13 cellular contexts compared by ENCODE assay signal in genomic region chr11:36012410-36012809, GRCh38.
DNase-seq lines count a peak whose midpoint lies in the region; ATAC-seq and TF ChIP-seq lines count a peak whose summit lies in the region.
"Had no signal": no experiment of that assay in that cellular context is flagged by ENCODE, and none has a peak within 500 bp of the region (broad histone marks: within the 10 kb centered on the region; RNA-seq: fewer than 3 reads in every experiment).

No MANE protein-coding gene starts in this region.

- H3K4me3 ChIP-seq in right atrium auricular region (no peak overlapping the region), brain microvascular endothelial cell (ENCODE audit: low read depth, low read length) (no peak overlapping the region), heart right ventricle (no peak overlapping the region)
- no peak overlapping the region for H3K4me3 ChIP-seq in CD4-positive, alpha-beta memory T cell (ENCODE audit: low read length in 2 of 2)
- H3K4me3 ChIP-seq: transverse colon had no signal

- peaks cover 0 to 33% of the 10 kb centered on the region in 2 donors for H3K4me1 ChIP-seq in right atrium auricular region
- peaks cover 0 to 63% (median 20%) of the 10 kb centered on the region in 9 donors for H3K4me1 ChIP-seq in heart right ventricle
- H3K4me1 ChIP-seq in CD4-positive, alpha-beta memory T cell (ENCODE audit: insufficient read depth, low read length): no peaks in the 10 kb centered on the region

- DNase-seq in Right ventricle myocardium inferior (ENCODE audit: missing footprints): no peak
- no peak for DNase-seq in right atrium auricular region (ENCODE audit: low spot score)
- peak; percentile 61 for DNase-seq in brain microvascular endothelial cell
- DNase-seq in heart right ventricle: no peak
- DNase-seq in stromal cell of bone marrow (ENCODE audit: low read depth): peak; percentile 32
- no peak for DNase-seq in activated CD4-positive, alpha-beta T cell treated with anti-CD3 and anti-CD28 coated beads, Interleukin-2, amount 10 ng/mL, durations not matched to agents 7 days and 5 days
- no peak for DNase-seq in activated T-helper 1 cell treated with anti-CD3 and anti-CD28 coated beads, Interleukin-12 subunit alpha, Interleukin-12 subunit beta, Interleukin-2, Interleukin-4 antibody, amounts not matched to agents 30 ng/mL and 10 ng/mL and 1 ng/mL, durations not matched to agents 14 hours and 24 hours and 36 hours (ENCODE audit: low spot score)
- no peak for DNase-seq in CD4-positive, alpha-beta memory T cell
- DNase-seq: activated CD4-positive, alpha-beta T cell treated with anti-CD3 and anti-CD28 coated beads for 36 hours; activated T-cell treated with anti-CD3 and anti-CD28 coated beads, Interleukin-2, amount 50 U/mL, for 4 hours; posterior cingulate gyrus; T-helper 1 cell; transverse colon had no signal

- H3K9me3 ChIP-seq in right atrium auricular region: no peaks in the 10 kb centered on the region
- H3K9me3 ChIP-seq in heart right ventricle: no peaks in the 10 kb centered on the region
- H3K9me3 ChIP-seq in CD4-positive, alpha-beta memory T cell (ENCODE audit: control insufficient read depth in 1 of 2, low read length in 2 of 2): no peaks in the 10 kb centered on the region
- H3K9me3 ChIP-seq: transverse colon had no signal

- no peaks in the 10 kb centered on the region for H3K9me3 Mint-ChIP-seq in activated CD4-positive, alpha-beta T cell treated with anti-CD3 and anti-CD28 coated beads, Interleukin-2, amount 10 ng/mL, durations not matched to agents 7 days and 5 days
- no peaks in the 10 kb centered on the region for H3K9me3 Mint-ChIP-seq in activated T-helper 1 cell treated with anti-CD3 and anti-CD28 coated beads, Interleukin-12 subunit alpha, Interleukin-12 subunit beta, Interleukin-2, Interleukin-4 antibody, amounts not matched to agents 30 ng/mL and 10 ng/mL and 1 ng/mL, durations not matched to agents 14 hours and 24 hours and 36 hours
- peaks cover 0 to 2% (median 0%) of the 10 kb centered on the region in 8 donors for H3K9me3 Mint-ChIP-seq in CD4-positive, alpha-beta memory T cell
- H3K9me3 Mint-ChIP-seq: activated T-cell treated with anti-CD3 and anti-CD28 coated beads, Interleukin-2, amount 50 U/mL, for 4 hours had no signal

- CTCF ChIA-PET in activated CD4-positive, alpha-beta T cell treated with anti-CD3 and anti-CD28 coated beads, Interleukin-2, amount 10 ng/mL, durations not matched to agents 7 days and 5 days (lab: Charles Lee): no interaction called here
- CTCF ChIA-PET in CD4-positive, alpha-beta memory T cell (lab: Charles Lee; ENCODE audit: partially characterized antibody): no interaction called here

- peaks cover 11% of the 10 kb centered on the region for H3K27me3 Mint-ChIP-seq in activated CD4-positive, alpha-beta T cell treated with anti-CD3 and anti-CD28 coated beads, Interleukin-2, amount 10 ng/mL, durations not matched to agents 7 days and 5 days
- H3K27me3 Mint-ChIP-seq in activated T-helper 1 cell treated with anti-CD3 and anti-CD28 coated beads, Interleukin-12 subunit alpha, Interleukin-12 subunit beta, Interleukin-2, Interleukin-4 antibody, amounts not matched to agents 30 ng/mL and 10 ng/mL and 1 ng/mL, durations not matched to agents 14 hours and 24 hours and 36 hours (ENCODE audit: insufficient read depth): peaks cover 4% of the 10 kb centered on the region
- peaks cover 4 to 6% of the 10 kb centered on the region in 2 donors for H3K27me3 Mint-ChIP-seq in CD4-positive, alpha-beta memory T cell

- no peak overlapping the region for H3K27ac Mint-ChIP-seq in activated CD4-positive, alpha-beta T cell treated with anti-CD3 and anti-CD28 coated beads, Interleukin-2, amount 10 ng/mL, durations not matched to agents 7 days and 5 days
- no peak overlapping the region for H3K27ac Mint-ChIP-seq in activated T-helper 1 cell treated with anti-CD3 and anti-CD28 coated beads, Interleukin-12 subunit alpha, Interleukin-12 subunit beta, Interleukin-2, Interleukin-4 antibody, amounts not matched to agents 30 ng/mL and 10 ng/mL and 1 ng/mL, durations not matched to agents 14 hours and 24 hours and 36 hours
- H3K27ac Mint-ChIP-seq in CD4-positive, alpha-beta memory T cell: no peak overlapping the region
- H3K27ac Mint-ChIP-seq: activated CD4-positive, alpha-beta T cell treated with anti-CD3 and anti-CD28 coated beads for 36 hours had no signal

- intact Hi-C loops in Right ventricle myocardium inferior (cut with DNase I) (no loop called here), heart right ventricle (cut with DNase I) (no loop called here)
- intact Hi-C loops in activated T-helper 1 cell treated with anti-CD3 and anti-CD28 coated beads, Interleukin-12 subunit alpha, Interleukin-12 subunit beta, Interleukin-2, Interleukin-4 antibody, amounts not matched to agents 30 ng/mL and 10 ng/mL and 1 ng/mL, durations not matched to agents 14 hours and 24 hours and 36 hours (cut with micrococcal nuclease): no loop called here
- intact Hi-C loops in CD4-positive, alpha-beta memory T cell (cut with micrococcal nuclease): no loop called here

- H3K36me3 ChIP-seq in right atrium auricular region (no peaks in the 10 kb centered on the region), brain microvascular endothelial cell (replicated peaks) (no peaks in the 10 kb centered on the region), heart right ventricle (no peaks in the 10 kb centered on the region)
- no peaks in the 10 kb centered on the region for H3K36me3 ChIP-seq in CD4-positive, alpha-beta memory T cell (ENCODE audit: insufficient read depth, low read length)
- H3K36me3 ChIP-seq: transverse colon had no signal

- no peaks in the 10 kb centered on the region for H3K4me1 Mint-ChIP-seq in activated CD4-positive, alpha-beta T cell treated with anti-CD3 and anti-CD28 coated beads, Interleukin-2, amount 10 ng/mL, durations not matched to agents 7 days and 5 days
- no peaks in the 10 kb centered on the region for H3K4me1 Mint-ChIP-seq in activated T-helper 1 cell treated with anti-CD3 and anti-CD28 coated beads, Interleukin-12 subunit alpha, Interleukin-12 subunit beta, Interleukin-2, Interleukin-4 antibody, amounts not matched to agents 30 ng/mL and 10 ng/mL and 1 ng/mL, durations not matched to agents 14 hours and 24 hours and 36 hours (ENCODE audit: low read depth)
- no peaks in the 10 kb centered on the region for H3K4me1 Mint-ChIP-seq in CD4-positive, alpha-beta memory T cell
- H3K4me1 Mint-ChIP-seq: activated CD4-positive, alpha-beta T cell treated with anti-CD3 and anti-CD28 coated beads for 36 hours had no signal

- H3K27me3 ChIP-seq in right atrium auricular region (no peaks in the 10 kb centered on the region), brain microvascular endothelial cell (replicated peaks) (no peaks in the 10 kb centered on the region), heart right ventricle (peaks cover 0 to 6% (median 0%) of the 10 kb centered on the region in 7 donors)
- H3K27me3 ChIP-seq in CD4-positive, alpha-beta memory T cell (ENCODE audit: insufficient read depth, low read length): no peaks in the 10 kb centered on the region
- H3K27me3 ChIP-seq: transverse colon had no signal

- in situ Hi-C loops in brain microvascular endothelial cell (cut with HindIII; ENCODE audit: low pct_ligation_motif_present, low sequenced_read_pairs): no loop called here

- peak; percentile 63 for ATAC-seq in Right ventricle myocardium inferior
- ATAC-seq in heart right ventricle: peak in 3 of 8 donors; percentile 34 to 76 (median 45)
- ATAC-seq: activated CD4-positive, alpha-beta T cell treated with anti-CD3 and anti-CD28 coated beads for 36 hours; activated T-cell treated with anti-CD3 and anti-CD28 coated beads, Interleukin-2, amount 50 U/mL, for 4 hours had no signal

- H3K4me3 Mint-ChIP-seq in activated CD4-positive, alpha-beta T cell treated with anti-CD3 and anti-CD28 coated beads, Interleukin-2, amount 10 ng/mL, durations not matched to agents 7 days and 5 days: no peak overlapping the region
- H3K4me3 Mint-ChIP-seq in activated T-helper 1 cell treated with anti-CD3 and anti-CD28 coated beads, Interleukin-12 subunit alpha, Interleukin-12 subunit beta, Interleukin-2, Interleukin-4 antibody, amounts not matched to agents 30 ng/mL and 10 ng/mL and 1 ng/mL, durations not matched to agents 14 hours and 24 hours and 36 hours: no peak overlapping the region
- H3K4me3 Mint-ChIP-seq in CD4-positive, alpha-beta memory T cell: no peak overlapping the region
- H3K4me3 Mint-ChIP-seq: activated CD4-positive, alpha-beta T cell treated with anti-CD3 and anti-CD28 coated beads for 36 hours; activated T-cell treated with anti-CD3 and anti-CD28 coated beads, Interleukin-2, amount 50 U/mL, for 4 hours had no signal

- TF ChIP-seq CTCF in right atrium auricular region (IDR thresholded peaks at IDR 0.05) (no peak), brain microvascular endothelial cell (IDR thresholded peaks at IDR 0.05; ENCODE audit: low read depth, low read length, missing control alignments) (no peak), heart right ventricle (IDR thresholded peaks at IDR 0.05) (no peak)

- POLR2A ChIA-PET in activated CD4-positive, alpha-beta T cell treated with anti-CD3 and anti-CD28 coated beads, Interleukin-2, amount 10 ng/mL, durations not matched to agents 7 days and 5 days (lab: Charles Lee): no interaction called here
- POLR2A ChIA-PET in CD4-positive, alpha-beta memory T cell (lab: Charles Lee; ENCODE audit: partially characterized antibody): no interaction called here

- no peaks in the 10 kb centered on the region for H3K36me3 Mint-ChIP-seq in activated CD4-positive, alpha-beta T cell treated with anti-CD3 and anti-CD28 coated beads, Interleukin-2, amount 10 ng/mL, durations not matched to agents 7 days and 5 days (ENCODE audit: low read depth)
- no peaks in the 10 kb centered on the region for H3K36me3 Mint-ChIP-seq in activated T-helper 1 cell treated with anti-CD3 and anti-CD28 coated beads, Interleukin-12 subunit alpha, Interleukin-12 subunit beta, Interleukin-2, Interleukin-4 antibody, amounts not matched to agents 30 ng/mL and 10 ng/mL and 1 ng/mL, durations not matched to agents 14 hours and 24 hours and 36 hours (ENCODE audit: low read depth)
- no peaks in the 10 kb centered on the region for H3K36me3 Mint-ChIP-seq in CD4-positive, alpha-beta memory T cell

- H3K27ac ChIP-seq in right atrium auricular region (peak overlapping the region in 1 of 2 donors; percentile 45), brain microvascular endothelial cell (peak overlapping the region; percentile 47), heart right ventricle (peak overlapping the region in 6 of 10 donors; percentile 0 to 64 (median 19))
- no peak overlapping the region for H3K27ac ChIP-seq in CD4-positive, alpha-beta memory T cell (ENCODE audit: low read depth, low read length)
- H3K27ac ChIP-seq: transverse colon had no signal

- WGBS in heart right ventricle, 2 donors: 61 to 74% methylated on average over 6 of the region's 6 CpGs

Comparison
In these comparisons a context has a peak if more than half of its experiments do, and no peak if none do; other contexts are left out.
1. DNase-seq: peak in brain microvascular endothelial cell (single experiment) and stromal cell of bone marrow (single experiment); none in Right ventricle myocardium inferior (single experiment), right atrium auricular region (single experiment), heart right ventricle (0 of 2), activated CD4-positive, alpha-beta T cell treated with anti-CD3 and anti-CD28 coated beads, Interleukin-2, amount 10 ng/mL, durations not matched to agents 7 days and 5 days (single experiment), activated T-helper 1 cell treated with anti-CD3 and anti-CD28 coated beads, Interleukin-12 subunit alpha, Interleukin-12 subunit beta, Interleukin-2, Interleukin-4 antibody, amounts not matched to agents 30 ng/mL and 10 ng/mL and 1 ng/mL, durations not matched to agents 14 hours and 24 hours and 36 hours (single experiment) and CD4-positive, alpha-beta memory T cell (0 of 5).